1 cellular context compared by ENCODE assay signal in genomic region chr21:39341249-39341923, GRCh38.
TF ChIP-seq lines count a peak whose summit lies in the region.

No MANE protein-coding gene starts in this region.

TF ChIP-seq in GM12878, 131 proteins besides CTCF, POLR2A, EP300 and RAD21:
- TF ChIP-seq MTA3 (IDR thresholded peaks at IDR 0.05; ENCODE audit: borderline replicate concordance, low read length) = no peak
- 0 out of 2 replicates have a peak, but pooled peaks have one; percentile 38 for TF ChIP-seq BACH1 (IDR thresholded peaks at IDR 0.05; ENCODE audit: borderline replicate concordance)
- no peak for TF ChIP-seq SUZ12 (IDR thresholded peaks at IDR 0.05; ENCODE audit: unreplicated experiment)
- peak; percentile 68; the same call in 1 of the 2 replicates for TF ChIP-seq POLR2AphosphoS5 (IDR thresholded peaks at IDR 0.05; ENCODE audit: low read length)
- no peak for TF ChIP-seq NBN (IDR thresholded peaks at IDR 0.05)
- TF ChIP-seq, protein P1, sequence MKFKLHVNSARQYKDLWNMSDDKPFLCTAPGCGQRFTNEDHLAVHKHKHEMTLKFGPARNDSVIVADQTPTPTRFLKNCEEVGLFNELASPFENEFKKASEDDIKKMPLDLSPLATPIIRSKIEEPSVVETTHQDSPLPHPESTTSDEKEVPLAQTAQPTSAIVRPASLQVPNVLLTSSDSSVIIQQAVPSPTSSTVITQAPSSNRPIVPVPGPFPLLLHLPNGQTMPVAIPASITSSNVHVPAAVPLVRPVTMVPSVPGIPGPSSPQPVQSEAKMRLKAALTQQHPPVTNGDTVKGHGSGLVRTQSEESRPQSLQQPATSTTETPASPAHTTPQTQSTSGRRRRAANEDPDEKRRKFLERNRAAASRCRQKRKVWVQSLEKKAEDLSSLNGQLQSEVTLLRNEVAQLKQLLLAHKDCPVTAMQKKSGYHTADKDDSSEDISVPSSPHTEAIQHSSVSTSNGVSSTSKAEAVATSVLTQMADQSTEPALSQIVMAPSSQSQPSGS (IDR thresholded peaks at IDR 0.05; ENCODE audit: low read length) = 0 out of 2 replicates have a peak, but pooled peaks have one; percentile 20
